32 cellular contexts compared by ENCODE assay signal in genomic region chr20:13863244-13863643, GRCh38.
"Had no signal": no experiment of that assay in that cellular context is flagged by ENCODE, and none has a peak within 500 bp of the region (broad histone marks: within the 10 kb centered on the region; RNA-seq: fewer than 3 reads in every experiment).

No MANE protein-coding gene starts in this region.

- H3K36me3 Mint-ChIP-seq: activated naive CD8-positive, alpha-beta T cell treated with anti-CD3 and anti-CD28 coated beads for 36 hours had no signal

- DNase-seq: activated CD4-positive, alpha-beta T cell treated with anti-CD3 and anti-CD28 coated beads, Interleukin-2, amount 10 ng/mL, durations not matched to agents 24 days and 14 days; activated CD4-positive, alpha-beta T cell treated with anti-CD3 and anti-CD28 coated beads, Interleukin-2, amount 50 U/mL, for 4 hours; activated CD8-positive, alpha-beta T cell treated with anti-CD3 and anti-CD28 coated beads for 36 hours; activated effector memory CD4-positive, alpha-beta T cell treated with anti-CD3 and anti-CD28 coated beads, Interleukin-2, amount 50 U/mL, for 16 hours; activated naive CD4-positive, alpha-beta T cell; activated naive CD4-positive, alpha-beta T cell treated with anti-CD3 and anti-CD28 coated beads, Interleukin-2, amount 50 U/mL, for 16 hours; activated naive CD8-positive, alpha-beta T cell treated with anti-CD3 and anti-CD28 coated beads for 36 hours; activated T-cell treated with anti-CD3 and anti-CD28 coated beads, Interleukin-2, amount 50 U/mL, for 1 hour; activated T-cell treated with anti-CD3 and anti-CD28 coated beads, Interleukin-2, amount 50 U/mL, for 72 hours; amniotic stem cell; aorta; brain microvascular endothelial cell; NCI-H1048; NCI-H1105 treated with DMSO at 0.1 percent for 48 hours; NCI-H1436; NCI-H1694; NCI-H1930; NCI-H2081 treated with DMSO at 0.1 percent for 48 hours; NCI-H226; NCI-H446 treated with DMSO at 0.1 percent for 48 hours; NCI-H524; NCI-H69; NK-92 treated with Interleukin-12 subunit alpha and Interleukin-12 subunit beta, amount 100 ng/mL, for 24 hours; PC-3; Peyer's patch; RPMI8226 had no signal

- H3K4me1 Mint-ChIP-seq: activated CD4-positive, alpha-beta T cell treated with anti-CD3 and anti-CD28 coated beads, Interleukin-2, amount 10 ng/mL, durations not matched to agents 24 days and 14 days; activated naive CD8-positive, alpha-beta T cell treated with anti-CD3 and anti-CD28 coated beads for 36 hours; activated T-helper 17 cell treated with anti-CD3 and anti-CD28 coated beads, Interleukin-2, amount 50 U/mL, for 72 hours had no signal

- H3K4me1 ChIP-seq: Peyer's patch had no signal

- H3K27ac Mint-ChIP-seq: activated CD4-positive, alpha-beta T cell treated with anti-CD3 and anti-CD28 coated beads, Interleukin-2, amount 10 ng/mL, durations not matched to agents 24 days and 14 days; activated CD8-positive, alpha-beta T cell treated with anti-CD3 and anti-CD28 coated beads for 36 hours; activated naive CD8-positive, alpha-beta T cell treated with anti-CD3 and anti-CD28 coated beads for 36 hours; activated T-cell treated with anti-CD3 and anti-CD28 coated beads, Interleukin-2, amount 50 U/mL, for 72 hours; activated T-helper 17 cell treated with anti-CD3 and anti-CD28 coated beads, Interleukin-2, amount 50 U/mL, for 72 hours; T-helper 1 cell treated with Interleukin-12 subunit alpha and Interleukin-12 subunit beta and Interleukin-4 antibody, amounts not matched to agents 30 μg/mL and 1 μg/mL, for 36 hours; T-helper 2 cell treated with Interferon-gamma antibody and Interleukin-4, amounts not matched to agents 5 μg/mL and 100 μg/mL, for 36 hours had no signal

- H3K4me3 Mint-ChIP-seq: activated CD4-positive, alpha-beta T cell treated with anti-CD3 and anti-CD28 coated beads, Interleukin-2, amount 10 ng/mL, durations not matched to agents 24 days and 14 days; activated CD8-positive, alpha-beta T cell treated with anti-CD3 and anti-CD28 coated beads for 36 hours; activated naive CD8-positive, alpha-beta T cell treated with anti-CD3 and anti-CD28 coated beads for 36 hours; activated T-cell treated with anti-CD3 and anti-CD28 coated beads, Interleukin-2, amount 50 U/mL, for 72 hours; activated T-helper 17 cell treated with anti-CD3 and anti-CD28 coated beads, Interleukin-2, amount 50 U/mL, for 72 hours; T-helper 1 cell treated with Interleukin-12 subunit alpha and Interleukin-12 subunit beta and Interleukin-4 antibody, amounts not matched to agents 30 μg/mL and 1 μg/mL, for 36 hours; T-helper 2 cell treated with Interferon-gamma antibody and Interleukin-4, amounts not matched to agents 5 μg/mL and 100 μg/mL, for 36 hours had no signal

- H3K9me3 Mint-ChIP-seq: activated CD4-positive, alpha-beta T cell treated with anti-CD3 and anti-CD28 coated beads, Interleukin-2, amount 10 ng/mL, durations not matched to agents 24 days and 14 days; activated CD8-positive, alpha-beta T cell treated with anti-CD3 and anti-CD28 coated beads for 36 hours; activated naive CD8-positive, alpha-beta T cell treated with anti-CD3 and anti-CD28 coated beads for 36 hours; T-helper 1 cell treated with Interleukin-12 subunit alpha and Interleukin-12 subunit beta and Interleukin-4 antibody, amounts not matched to agents 30 μg/mL and 1 μg/mL, for 36 hours; T-helper 2 cell treated with Interferon-gamma antibody and Interleukin-4, amounts not matched to agents 5 μg/mL and 100 μg/mL, for 36 hours had no signal

- H3K27me3 ChIP-seq: brain microvascular endothelial cell, cardiac muscle cell, Peyer's patch had no signal

- H3K4me3 ChIP-seq: cardiac muscle cell, K562, Peyer's patch, SK-N-MC had no signal

- H3K27me3 Mint-ChIP-seq: activated CD4-positive, alpha-beta T cell treated with anti-CD3 and anti-CD28 coated beads, Interleukin-2, amount 10 ng/mL, durations not matched to agents 24 days and 14 days had no signal

- ATAC-seq: activated CD8-positive, alpha-beta T cell treated with anti-CD3 and anti-CD28 coated beads for 36 hours; activated T-cell treated with anti-CD3 and anti-CD28 coated beads, Interleukin-2, amount 50 U/mL, for 72 hours; activated T-helper 17 cell treated with anti-CD3 and anti-CD28 coated beads, Interleukin-2, amount 50 U/mL, for 72 hours; K562; PC-3 had no signal

- H3K9me3 ChIP-seq: Peyer's patch had no signal

- H3K27ac ChIP-seq: brain microvascular endothelial cell, cardiac muscle cell, Peyer's patch, SK-N-MC had no signal
